ENCODE assay signal across 10 cellular contexts in genomic region chr7:143245123-143245522, GRCh38. TPM values are rescaled to one million over a fixed set of nuclear protein-coding genes. Genes with fewer than 3 reads are reported as not detected.
DNase-seq lines count a peak whose midpoint lies in the region; ATAC-seq and TF ChIP-seq lines count a peak whose summit lies in the region.
"Had no signal": no experiment of that assay in that cellular context is flagged by ENCODE, and none has a peak within 500 bp of the region (broad histone marks: within the 10 kb centered on the region; RNA-seq: fewer than 3 reads in every experiment).

No MANE protein-coding gene starts in this region.

- no peaks in the 10 kb centered on the region for H3K27me3 ChIP-seq in PC-9 (ENCODE audit: insufficient read depth, low read depth)
- H3K27me3 ChIP-seq in effector memory CD4-positive, alpha-beta T cell (replicated peaks; ENCODE audit: control insufficient read depth, insufficient read depth, low read length, poor library complexity, severe bottlenecking): no peaks in the 10 kb centered on the region

- H3K9me3 Mint-ChIP-seq in activated naive CD4-positive, alpha-beta T cell treated with anti-CD3 and anti-CD28 coated beads, Interleukin-2, amount 10 ng/mL, durations not matched to agents 7 days and 5 days: peaks cover 31% of the 10 kb centered on the region
- peaks cover 5 to 13% of the 10 kb centered on the region in 2 donors for H3K9me3 Mint-ChIP-seq in stimulated activated naive CD8-positive, alpha-beta T cell treated with anti-CD3 and anti-CD28 coated beads, Interleukin-15, amount 100 ng/mL, for 72 hours

- 0 out of 2 replicates have a peak overlapping the region, but pooled peaks have one; percentile 4 for H2AFZ ChIP-seq in PC-9

- TF ChIP-seq CTCF in PC-9 (conservative IDR thresholded peaks at IDR 0.05): no peak

- CTCF ChIA-PET in activated naive CD4-positive, alpha-beta T cell treated with anti-CD3 and anti-CD28 coated beads, Interleukin-2, amount 10 ng/mL, durations not matched to agents 7 days and 5 days (lab: Charles Lee): interaction anchor here (0.9 to 1.4 kb wide), 4 partner anchors 11 to 55 kb away, joined by 3 to 6 read pairs (median 5); no protein-coding TSS in a partner anchor
- CTCF ChIA-PET in PC-9 (lab: Charles Lee): no interaction called here

- POLR2A ChIA-PET in PC-9 (lab: Charles Lee; ENCODE audit: unreplicated experiment): interaction anchor here (0.7 kb wide), 1 partner anchor 125 kb away, joined by 5 read pairs; no protein-coding TSS in a partner anchor

- H3K9me2 ChIP-seq in PC-9 (ENCODE audit: insufficient read depth): no peaks in the 10 kb centered on the region

- DNase-seq in activated naive CD4-positive, alpha-beta T cell treated with anti-CD3 and anti-CD28 coated beads, Interleukin-2, amount 10 ng/mL, durations not matched to agents 7 days and 5 days: no peak
- DNase-seq in activated naive CD4-positive, alpha-beta T cell treated with Interleukin-2 at 50 U/mL for 16 hours: no peak
- peak in 1 of 2 experiments; percentile 77 for DNase-seq in PC-9
- DNase-seq in effector memory CD4-positive, alpha-beta T cell: no peak
- no peak for DNase-seq in stimulated activated naive CD8-positive, alpha-beta T cell treated with anti-CD3 and anti-CD28 coated beads, Interleukin-15, amount 100 ng/mL, for 72 hours
- no peak for DNase-seq in GM19240 (ENCODE audit: insufficient read length, low spot score)
- no peak for DNase-seq in NCI-H2196 (lab: John Stamatoyannopoulos, UW; ENCODE audit: unreplicated experiment)

- ATAC-seq in stimulated activated naive CD8-positive, alpha-beta T cell treated with anti-CD3 and anti-CD28 coated beads, Interleukin-15, amount 100 ng/mL, for 72 hours: peak; percentile 66
- no peak for ATAC-seq in HG02588 (IDR thresholded peaks at IDR 0.05; ENCODE audit: unreplicated experiment)

- H3K4me3 Mint-ChIP-seq in activated naive CD4-positive, alpha-beta T cell treated with anti-CD3 and anti-CD28 coated beads, Interleukin-2, amount 10 ng/mL, durations not matched to agents 7 days and 5 days: no peak overlapping the region
- H3K4me3 Mint-ChIP-seq in stimulated activated naive CD8-positive, alpha-beta T cell treated with anti-CD3 and anti-CD28 coated beads, Interleukin-15, amount 100 ng/mL, for 72 hours: peak overlapping the region; percentile 41 to 48

- intact Hi-C loops in PC-9 (cut with micrococcal nuclease; ENCODE audit: unreplicated experiment): loop anchor here (10.0 kb wide), 1 partner anchor 880 kb away; the partner anchor contains the start of gene OR2A14

- H3K36me3 ChIP-seq in PC-9 (ENCODE audit: low read depth): no peaks in the 10 kb centered on the region
- H3K36me3 ChIP-seq in effector memory CD4-positive, alpha-beta T cell (ENCODE audit: control insufficient read depth, insufficient read depth, low read length): no peaks in the 10 kb centered on the region

- no TSS peak for BruUV-seq in PC-9 (replicated peaks; lab: Mats Ljungman, UMichigan)

- peak overlapping the region; percentile 88 for H3K27ac Mint-ChIP-seq in activated naive CD4-positive, alpha-beta T cell treated with anti-CD3 and anti-CD28 coated beads, Interleukin-2, amount 10 ng/mL, durations not matched to agents 7 days and 5 days
- peak overlapping the region; percentile 49 to 59 for H3K27ac Mint-ChIP-seq in stimulated activated naive CD8-positive, alpha-beta T cell treated with anti-CD3 and anti-CD28 coated beads, Interleukin-15, amount 100 ng/mL, for 72 hours

- peak overlapping the region; percentile 16 for H3K4me2 ChIP-seq in PC-9

- H3K27me3 Mint-ChIP-seq in activated naive CD4-positive, alpha-beta T cell treated with anti-CD3 and anti-CD28 coated beads, Interleukin-2, amount 10 ng/mL, durations not matched to agents 7 days and 5 days: no peaks in the 10 kb centered on the region
- H3K27me3 Mint-ChIP-seq in stimulated activated naive CD8-positive, alpha-beta T cell treated with anti-CD3 and anti-CD28 coated beads, Interleukin-15, amount 100 ng/mL, for 72 hours: no peaks in the 10 kb centered on the region

- H3K36me3 Mint-ChIP-seq in activated naive CD4-positive, alpha-beta T cell treated with anti-CD3 and anti-CD28 coated beads, Interleukin-2, amount 10 ng/mL, durations not matched to agents 7 days and 5 days: peaks cover 41% of the 10 kb centered on the region

- H4K20me1 ChIP-seq in PC-9 (ENCODE audit: insufficient read depth): no peaks in the 10 kb centered on the region

- peaks cover 83% of the 10 kb centered on the region for H3K4me1 ChIP-seq in PC-9 (replicated peaks; ENCODE audit: insufficient read depth)
- peaks cover 29% of the 10 kb centered on the region for H3K4me1 ChIP-seq in effector memory CD4-positive, alpha-beta T cell (ENCODE audit: control insufficient read depth, insufficient read depth, low read length, poor library complexity, severe bottlenecking)

- H3K27ac ChIP-seq in PC-9: peak overlapping the region; percentile 58
- H3K27ac ChIP-seq in effector memory CD4-positive, alpha-beta T cell (ENCODE audit: insufficient read depth, low read length, poor library complexity, severe bottlenecking): peak overlapping the region; percentile 25

- H3K79me2 ChIP-seq in PC-9 (ENCODE audit: low read depth): no peaks in the 10 kb centered on the region

- H3K4me3 ChIP-seq in PC-9: no peak overlapping the region
- H3K4me3 ChIP-seq in effector memory CD4-positive, alpha-beta T cell (ENCODE audit: insufficient read depth, low read depth, low read length, poor library complexity, severe bottlenecking): no peak overlapping the region

- peaks cover 50% of the 10 kb centered on the region for H3F3A ChIP-seq in PC-9 (ENCODE audit: insufficient read depth, low read depth)

- H3K4me1 Mint-ChIP-seq in activated naive CD4-positive, alpha-beta T cell treated with anti-CD3 and anti-CD28 coated beads, Interleukin-2, amount 10 ng/mL, durations not matched to agents 7 days and 5 days: peaks cover 90% of the 10 kb centered on the region
- H3K4me1 Mint-ChIP-seq in stimulated activated naive CD8-positive, alpha-beta T cell treated with anti-CD3 and anti-CD28 coated beads, Interleukin-15, amount 100 ng/mL, for 72 hours: peaks cover 78% of the 10 kb centered on the region

- no peaks in the 10 kb centered on the region; the same call in 1 of the 2 replicates for H3K9me3 ChIP-seq in PC-9 (ENCODE audit: insufficient read depth, low read depth)
- H3K9me3 ChIP-seq in effector memory CD4-positive, alpha-beta T cell (ENCODE audit: control insufficient read depth, low read length): no peaks in the 10 kb centered on the region

RNA-seq across cellular contexts. Expression of gene GSTK1, which starts 18.1 kb away (rescaled TPM):
- total RNA-seq in PC-9 (2021): 239 and 244 TPM in 2 replicates

RNA-seq across cellular contexts. Expression of gene TAS2R40, which starts 23.3 kb away (rescaled TPM):
- not detected in 2 replicates for total RNA-seq in PC-9 (2021)
- total RNA-seq: frontal cortex, lung microvascular endothelial cell had no signal

RNA-seq across cellular contexts. Expression of gene TMEM139, which starts 39.6 kb away (rescaled TPM):
- 89.7 and 131 TPM in 2 replicates for total RNA-seq in PC-9 (2021)
- total RNA-seq: frontal cortex, lung microvascular endothelial cell had no signal

RNA-seq across cellular contexts. Expression of gene CASP2, which starts 43.0 kb away (rescaled TPM):
- 52.7 and 67.2 TPM in 2 replicates for total RNA-seq in PC-9 (2021)
